ENCODE assay signal across 1 cellular context in genomic region chr3:73558399-73559075, GRCh38.
TF ChIP-seq lines count a peak whose summit lies in the region.

No MANE protein-coding gene starts in this region.

TF ChIP-seq in HEK293, 187 proteins besides CTCF, POLR2A, EP300 and RAD21 (continued from another document):
- TF ChIP-seq PBX3 (CRISPR knock-in tag; IDR thresholded peaks at IDR 0.05): no peak
- TF ChIP-seq ZBTB17 (tag by site-specific recombination; IDR thresholded peaks at IDR 0.05): no peak
- no peak for TF ChIP-seq ZNF473 (tag by site-specific recombination; IDR thresholded peaks at IDR 0.05)
- no peak for TF ChIP-seq YY2 (tag by site-specific recombination; IDR thresholded peaks at IDR 0.05)
- TF ChIP-seq ZNF140 (tag by site-specific recombination; IDR thresholded peaks at IDR 0.05): no peak
